8 cellular contexts compared by ENCODE assay signal in genomic region chr2:226030369-226031077, GRCh38.
DNase-seq lines count a peak whose midpoint lies in the region; ATAC-seq and TF ChIP-seq lines count a peak whose summit lies in the region.

No MANE protein-coding gene starts in this region.

- peak overlapping the region; percentile 40 for H3K4me3 Mint-ChIP-seq in activated CD8-positive, alpha-beta T cell treated with anti-CD3 and anti-CD28 coated beads, Interleukin-2, amount 10 ng/mL, durations not matched to agents 7 days and 5 days
- H3K4me3 Mint-ChIP-seq in stimulated activated effector memory CD8-positive, alpha-beta T cell treated with anti-CD3 and anti-CD28 coated beads, Interleukin-12 subunit alpha, Interleukin-12 subunit beta, amount 100 ng/mL, for 72 hours: peak overlapping the region; percentile 52

- H3K4me1 Mint-ChIP-seq in activated CD8-positive, alpha-beta T cell treated with anti-CD3 and anti-CD28 coated beads, Interleukin-2, amount 10 ng/mL, durations not matched to agents 7 days and 5 days (ENCODE audit: low read depth): peaks cover 2% of the 10 kb centered on the region
- H3K4me1 Mint-ChIP-seq in stimulated activated effector memory CD8-positive, alpha-beta T cell treated with anti-CD3 and anti-CD28 coated beads, Interleukin-12 subunit alpha, Interleukin-12 subunit beta, amount 100 ng/mL, for 72 hours: peaks cover 17% of the 10 kb centered on the region

- peak overlapping the region; percentile 63 for H3K27ac ChIP-seq in C4-2B
- no peak overlapping the region for H3K27ac ChIP-seq in iPS DF 6.9 (ENCODE audit: low read length)

- H3K4me3 ChIP-seq in iPS DF 6.9 (ENCODE audit: low read length): peak overlapping the region; percentile 54; the same call in 1 of the 2 replicates

- H3K4me1 ChIP-seq in iPS DF 6.9 (ENCODE audit: control insufficient read depth, insufficient read depth, low read length): no peaks in the 10 kb centered on the region

- H3K27ac Mint-ChIP-seq in activated CD8-positive, alpha-beta T cell treated with anti-CD3 and anti-CD28 coated beads, Interleukin-2, amount 10 ng/mL, durations not matched to agents 7 days and 5 days: no peak overlapping the region
- no peak overlapping the region for H3K27ac Mint-ChIP-seq in stimulated activated effector memory CD8-positive, alpha-beta T cell treated with anti-CD3 and anti-CD28 coated beads, Interleukin-12 subunit alpha, Interleukin-12 subunit beta, amount 100 ng/mL, for 72 hours

- TF ChIP-seq CTCF in C4-2B (conservative IDR thresholded peaks at IDR 0.05): no peak

- POLR2A ChIA-PET in activated CD8-positive, alpha-beta T cell treated with anti-CD3 and anti-CD28 coated beads, Interleukin-2, amount 10 ng/mL, durations not matched to agents 7 days and 5 days (lab: Charles Lee): no interaction called here

- DNase-seq in activated CD8-positive, alpha-beta T cell treated with anti-CD3 and anti-CD28 coated beads, Interleukin-2, amount 10 ng/mL, durations not matched to agents 7 days and 5 days: no peak
- DNase-seq in iPS DF 6.9 (ENCODE audit: low read depth, low spot score): no peak
- no peak for DNase-seq in stimulated activated effector memory CD8-positive, alpha-beta T cell treated with anti-CD3 and anti-CD28 coated beads, Interleukin-12 subunit alpha, Interleukin-12 subunit beta, amount 100 ng/mL, for 72 hours (ENCODE audit: low spot score in 2 of 2)
- DNase-seq in NK-92 treated with Interleukin-12 subunit alpha and Interleukin-12 subunit beta, amount 100 ng/mL, for 24 hours (lab: John Stamatoyannopoulos, UW): no peak

- H3K27me3 Mint-ChIP-seq in activated CD8-positive, alpha-beta T cell treated with anti-CD3 and anti-CD28 coated beads, Interleukin-2, amount 10 ng/mL, durations not matched to agents 7 days and 5 days (ENCODE audit: low read depth): peaks cover 35% of the 10 kb centered on the region

- no peaks in the 10 kb centered on the region for H3K27me3 ChIP-seq in iPS DF 6.9 (ENCODE audit: control insufficient read depth, insufficient read depth, low read length)

- H3K9me3 ChIP-seq in iPS DF 6.9 (ENCODE audit: control insufficient read depth, insufficient read depth, low read length): no peaks in the 10 kb centered on the region

- H3K36me3 Mint-ChIP-seq in activated CD8-positive, alpha-beta T cell treated with anti-CD3 and anti-CD28 coated beads, Interleukin-2, amount 10 ng/mL, durations not matched to agents 7 days and 5 days (ENCODE audit: low read depth): no peaks in the 10 kb centered on the region
- no peaks in the 10 kb centered on the region for H3K36me3 Mint-ChIP-seq in stimulated activated effector memory CD8-positive, alpha-beta T cell treated with anti-CD3 and anti-CD28 coated beads, Interleukin-12 subunit alpha, Interleukin-12 subunit beta, amount 100 ng/mL, for 72 hours

- H3K9me3 Mint-ChIP-seq in activated CD8-positive, alpha-beta T cell treated with anti-CD3 and anti-CD28 coated beads, Interleukin-2, amount 10 ng/mL, durations not matched to agents 7 days and 5 days (ENCODE audit: insufficient read depth): no peaks in the 10 kb centered on the region
- H3K9me3 Mint-ChIP-seq in stimulated activated effector memory CD8-positive, alpha-beta T cell treated with anti-CD3 and anti-CD28 coated beads, Interleukin-12 subunit alpha, Interleukin-12 subunit beta, amount 100 ng/mL, for 72 hours: no peaks in the 10 kb centered on the region

- no peaks in the 10 kb centered on the region for H3K36me3 ChIP-seq in iPS DF 6.9 (ENCODE audit: control insufficient read depth, insufficient read depth, low read length)

- ATAC-seq in HG03342 (IDR thresholded peaks at IDR 0.05; ENCODE audit: unreplicated experiment) (peak; percentile 25), GM21515 (IDR thresholded peaks at IDR 0.05; ENCODE audit: unreplicated experiment) (no peak), HG03571 (IDR thresholded peaks at IDR 0.05; ENCODE audit: unreplicated experiment) (no peak)
- peak; percentile 30 for ATAC-seq in activated CD8-positive, alpha-beta T cell treated with anti-CD3 and anti-CD28 coated beads, Interleukin-2, amount 10 ng/mL, durations not matched to agents 7 days and 5 days
- ATAC-seq in stimulated activated effector memory CD8-positive, alpha-beta T cell treated with anti-CD3 and anti-CD28 coated beads, Interleukin-12 subunit alpha, Interleukin-12 subunit beta, amount 100 ng/mL, for 72 hours: no peak

- no CpG with 5 or more reads among the region's 14 CpGs for WGBS in iPS DF 6.9 (ENCODE audit: insufficient coverage, insufficient read length)

- CTCF ChIA-PET in activated CD8-positive, alpha-beta T cell treated with anti-CD3 and anti-CD28 coated beads, Interleukin-2, amount 10 ng/mL, durations not matched to agents 7 days and 5 days (lab: Charles Lee): no interaction called here

Comparison
In these comparisons a context has a peak if more than half of its experiments do, and no peak if none do; other contexts are left out.
1. ATAC-seq: peak in HG03342 (single experiment) and activated CD8-positive, alpha-beta T cell treated with anti-CD3 and anti-CD28 coated beads, Interleukin-2, amount 10 ng/mL, durations not matched to agents 7 days and 5 days (single experiment); none in stimulated activated effector memory CD8-positive, alpha-beta T cell treated with anti-CD3 and anti-CD28 coated beads, Interleukin-12 subunit alpha, Interleukin-12 subunit beta, amount 100 ng/mL, for 72 hours (single experiment), GM21515 (single experiment) and HG03571 (single experiment).